Comparison of ENCODE assay signal across 31 cellular contexts in genomic region chr6:86685230-86685797, GRCh38.
"Had no signal": no experiment of that assay in that cellular context is flagged by ENCODE, and none has a peak within 500 bp of the region (broad histone marks: within the 10 kb centered on the region; RNA-seq: fewer than 3 reads in every experiment).

No MANE protein-coding gene starts in this region.

- H3K36me3 ChIP-seq: ascending aorta, MG63, SJSA1 had no signal

- H3K27ac ChIP-seq: ascending aorta, SJSA1, VCaP had no signal

- H3K4me1 ChIP-seq: ascending aorta, SJSA1 had no signal

- H3K27me3 ChIP-seq: ascending aorta, MG63, SJSA1 had no signal

- H3K4me3 ChIP-seq: ascending aorta, MG63, SJSA1 had no signal

- H3K9me3 ChIP-seq: ascending aorta, MG63, SJSA1 had no signal

- DNase-seq: activated B cell treated with CpG ODN at 0.5 μM for 24 hours; activated CD4-positive, alpha-beta memory T cell treated with anti-CD3 and anti-CD28 coated beads, Interleukin-2, amount 10 ng/mL, durations not matched to agents 7 days and 5 days; activated CD4-positive, alpha-beta T cell treated with anti-CD3 and anti-CD28 coated beads for 4 hours; activated CD4-positive, CD25-positive, alpha-beta regulatory T cell treated with anti-CD3 and anti-CD28 coated beads, Interleukin-2, amount 50 U/mL, for 72 hours; activated CD8-positive, alpha-beta memory T cell treated with anti-CD3 and anti-CD28 coated beads for 24 hours; activated CD8-positive, alpha-beta memory T cell treated with anti-CD3 and anti-CD28 coated beads, Interleukin-2, amount 10 ng/mL, durations not matched to agents 7 days and 5 days; activated CD8-positive, alpha-beta memory T cell treated with anti-CD3 and anti-CD28 coated beads, Interleukin-2, amount 50 U/mL, for 48 hours; activated effector memory CD4-positive, alpha-beta T cell treated with Interleukin-2 at 50 U/mL for 16 hours; activated naive CD4-positive, alpha-beta T cell; activated naive CD4-positive, alpha-beta T cell treated with anti-CD3 and anti-CD28 coated beads, Interleukin-2, amount 50 U/mL, for 16 hours; activated naive CD8-positive, alpha-beta T cell treated with anti-CD3 and anti-CD28 coated beads for 36 hours; activated T-cell treated with anti-CD3 and anti-CD28 coated beads, Interleukin-2, amount 50 U/mL, for 48 hours; amygdala; IMR-90; Karpas-422; KBM-7; MG63; NCI-H1048; NCI-H1436 treated with DMSO at 0.1 percent for 48 hours; NCI-H1694 treated with DMSO at 0.1 percent for 48 hours; NCI-H2029; NCI-H2171; NCI-H510A; NCI-H526; NCI-H748 treated with DMSO at 0.1 percent for 48 hours; NK-92 treated with Interleukin-12 subunit alpha and Interleukin-12 subunit beta, amount 100 ng/mL, for 24 hours; SHP77; T1000 had no signal
